Comparison of ENCODE assay signal across 9 cellular contexts in the genomic region with DNA sequence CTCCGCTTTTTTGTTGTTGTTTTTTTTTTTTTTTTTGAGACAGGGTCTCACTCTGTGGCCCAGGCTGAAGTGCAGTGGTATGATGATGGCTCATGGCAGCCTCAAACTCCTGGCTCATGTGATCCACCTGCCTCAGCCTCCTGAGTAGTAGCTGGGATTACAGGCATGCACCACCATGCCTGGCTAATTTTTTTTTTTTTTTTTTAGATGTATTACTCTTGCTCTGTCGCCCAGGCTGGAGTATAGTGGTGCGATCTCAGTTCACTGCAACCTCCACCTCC. TPM values are rescaled to one million over a fixed set of nuclear protein-coding genes. Genes with fewer than 3 reads are reported as not detected.
DNase-seq lines count a peak whose midpoint lies in the region; ATAC-seq and TF ChIP-seq lines count a peak whose summit lies in the region.
"Not testable (repeated sequence)": the region's sequence is repeated elsewhere in the genome, so short reads cannot be mapped to it uniquely, and the experiment has no call there.
"Had no signal": no experiment of that assay in that cellular context is flagged by ENCODE, and none has a peak within 500 bp of the region (broad histone marks: within the 10 kb centered on the region; RNA-seq: fewer than 3 reads in every experiment).

No MANE protein-coding gene starts in this region.

- not testable (repeated sequence) for DNase-seq in A673 (ENCODE audit: low spot score); activated CD4-positive, alpha-beta memory T cell treated with anti-CD3 and anti-CD28 coated beads for 36 hours; breast epithelium (ENCODE audit: low spot score in 2 of 2); foreskin keratinocyte; mesenchymal stem cell; progenitor cell of endocrine pancreas (ENCODE audit: low spot score, unreplicated experiment); transverse colon

- H3K9me3 ChIP-seq in A673 (ENCODE audit: low read depth, low read length, poor library complexity, severe bottlenecking); HUES6 (ENCODE audit: control insufficient read depth, insufficient read depth, low read depth, low read length); breast epithelium; mesenchymal stem cell (ENCODE audit: control insufficient read depth, low read length); transverse colon: not testable (repeated sequence)

- H3K27ac ChIP-seq in A673 (ENCODE audit: low read depth, low read length, poor library complexity, severe bottlenecking) (peak overlapping the region; percentile 86), HUES6 (ENCODE audit: low read depth, low read length) (peak overlapping the region; percentile 95; the same call in 1 of the 2 replicates), breast epithelium (peak overlapping the region; percentile 93), foreskin keratinocyte (peak overlapping the region; percentile 59), mesenchymal stem cell (ENCODE audit: low read length, poor library complexity, severe bottlenecking) (peak overlapping the region; percentile 71), transverse colon (peak overlapping the region; percentile 59 to 74 (median 64))

- peak overlapping the region; percentile 71 for H3K27ac Mint-ChIP-seq in activated CD4-positive, alpha-beta memory T cell treated with anti-CD3 and anti-CD28 coated beads for 36 hours
- H3K27ac Mint-ChIP-seq in progenitor cell of endocrine pancreas: peak overlapping the region; percentile 52

- peak overlapping the region; percentile 88 for H2AK5ac ChIP-seq in mesenchymal stem cell (ENCODE audit: low read length, severe bottlenecking)

- peaks cover 14% of the 10 kb centered on the region for H3K79me1 ChIP-seq in mesenchymal stem cell (replicated peaks; ENCODE audit: low read length, poor library complexity, severe bottlenecking)

- peak overlapping the region; percentile 13 to 73 for H3K4ac ChIP-seq in mesenchymal stem cell (ENCODE audit: low read depth in 1 of 2, low read length in 2 of 2)

- H3K4me3 ChIP-seq in A673 (ENCODE audit: low read depth, low read length, poor library complexity, severe bottlenecking); HUES6 (ENCODE audit: low read depth, low read length); breast epithelium; mesenchymal stem cell (ENCODE audit: insufficient read depth in 1 of 2, low read depth in 1 of 2, low read length in 2 of 2); transverse colon: not testable (repeated sequence)

- peak overlapping the region in 1 of 2 experiments; percentile 52 for H3K18ac ChIP-seq in mesenchymal stem cell (ENCODE audit: low read depth in 1 of 2, low read length in 2 of 2)

- not testable (repeated sequence) for H2BK12ac ChIP-seq in mesenchymal stem cell (ENCODE audit: low read length in 2 of 2)

- BruUV-seq in A673 (replicated peaks; lab: Mats Ljungman, UMichigan): not testable (repeated sequence)

- not testable (repeated sequence) for H3K4me3 Mint-ChIP-seq in activated CD4-positive, alpha-beta memory T cell treated with anti-CD3 and anti-CD28 coated beads for 36 hours; progenitor cell of endocrine pancreas (ENCODE audit: low read depth)

- peak overlapping the region; percentile 22 for H2BK120ac ChIP-seq in mesenchymal stem cell (ENCODE audit: low read depth, low read length)

- peaks cover 23% of the 10 kb centered on the region for H3K4me1 ChIP-seq in A673 (ENCODE audit: insufficient read depth, low read length, poor library complexity, severe bottlenecking)
- peaks cover 20% of the 10 kb centered on the region for H3K4me1 ChIP-seq in HUES6 (ENCODE audit: control insufficient read depth, insufficient read depth, low read length)
- H3K4me1 ChIP-seq in breast epithelium; mesenchymal stem cell (ENCODE audit: control insufficient read depth, insufficient read depth, low read depth, low read length): not testable (repeated sequence)
- H3K4me1 ChIP-seq in foreskin keratinocyte: peaks cover 21% of the 10 kb centered on the region
- peaks cover 4 to 22% (median 15%) of the 10 kb centered on the region in 4 donors for H3K4me1 ChIP-seq in transverse colon

- H3K9me3 Mint-ChIP-seq in activated CD4-positive, alpha-beta memory T cell treated with anti-CD3 and anti-CD28 coated beads for 36 hours; progenitor cell of endocrine pancreas (ENCODE audit: low read depth): not testable (repeated sequence)

- not testable (repeated sequence) for H3K36me3 ChIP-seq in A673 (ENCODE audit: insufficient read depth, low read length, poor library complexity, severe bottlenecking); breast epithelium; mesenchymal stem cell (ENCODE audit: control insufficient read depth in 1 of 2, insufficient read depth in 2 of 2, low read depth in 1 of 2, low read length in 2 of 2); transverse colon
- peaks cover 16% of the 10 kb centered on the region for H3K36me3 ChIP-seq in HUES6 (ENCODE audit: control insufficient read depth, insufficient read depth, low read length)

- not testable (repeated sequence) for TF ChIP-seq POLR2A in breast epithelium (IDR thresholded peaks at IDR 0.05); transverse colon (IDR thresholded peaks at IDR 0.05)

- H4K8ac ChIP-seq in mesenchymal stem cell (ENCODE audit: low read length): not testable (repeated sequence)

- CTCF ChIA-PET in A673 (lab: Charles Lee); activated CD4-positive, alpha-beta memory T cell treated with anti-CD3 and anti-CD28 coated beads for 36 hours (lab: Charles Lee): not testable (repeated sequence)

- H3K14ac ChIP-seq in mesenchymal stem cell (ENCODE audit: low read length in 2 of 2): not testable (repeated sequence)

- 92% methylated on average over 3 of the region's 3 CpGs for WGBS in mesenchymal stem cell
- 93 to 95% methylated on average over 3 of the region's 3 CpGs for WGBS in transverse colon (ENCODE audit: low coverage in 1 of 2), 2 donors

- H3K23ac ChIP-seq in mesenchymal stem cell (ENCODE audit: low read length in 2 of 2): not testable (repeated sequence)

- H2BK5ac ChIP-seq in mesenchymal stem cell (ENCODE audit: low read depth, low read length, poor library complexity, severe bottlenecking): peak overlapping the region; percentile 90

- not testable (repeated sequence) for H3K27me3 ChIP-seq in A673 (replicated peaks; ENCODE audit: insufficient read depth, low read depth, low read length, poor library complexity); HUES6 (ENCODE audit: control insufficient read depth, insufficient read depth, low read length); breast epithelium; foreskin keratinocyte; mesenchymal stem cell (ENCODE audit: control insufficient read depth in 1 of 2, insufficient read depth in 1 of 2, low read length in 2 of 2); transverse colon

- not testable (repeated sequence) for H3K27me3 Mint-ChIP-seq in activated CD4-positive, alpha-beta memory T cell treated with anti-CD3 and anti-CD28 coated beads for 36 hours; progenitor cell of endocrine pancreas

- ATAC-seq in foreskin keratinocyte: not testable (repeated sequence)

- H3K36me3 Mint-ChIP-seq in activated CD4-positive, alpha-beta memory T cell treated with anti-CD3 and anti-CD28 coated beads for 36 hours: peaks cover 12% of the 10 kb centered on the region
- not testable (repeated sequence) for H3K36me3 Mint-ChIP-seq in progenitor cell of endocrine pancreas (ENCODE audit: insufficient read depth)

- not testable (repeated sequence) for H2AFZ ChIP-seq in mesenchymal stem cell (ENCODE audit: low read depth, low read length)

- H4K91ac ChIP-seq in mesenchymal stem cell (ENCODE audit: low read length): not testable (repeated sequence)

- not testable (repeated sequence) for H3K4me2 ChIP-seq in mesenchymal stem cell (ENCODE audit: low read length, poor library complexity, severe bottlenecking)

- in situ Hi-C loops in transverse colon (cut with MboI; ENCODE audit: low pct_ligation_motif_present in 1 of 4, low pct_unique_long_range_greater_than_20kb in 1 of 4, low sequenced_read_pairs in 3 of 4): not testable (repeated sequence)

- TF ChIP-seq CTCF in A673 (conservative IDR thresholded peaks at IDR 0.05; ENCODE audit: low read depth, low read length); breast epithelium (IDR thresholded peaks at IDR 0.05); foreskin keratinocyte (conservative IDR thresholded peaks at IDR 0.05); progenitor cell of endocrine pancreas (IDR thresholded peaks at IDR 0.05; ENCODE audit: unreplicated experiment); transverse colon (IDR thresholded peaks at IDR 0.05): not testable (repeated sequence)

- H3K9ac ChIP-seq in HUES6 (ENCODE audit: low read length) (peak overlapping the region; percentile 74), mesenchymal stem cell (ENCODE audit: low read length) (peak overlapping the region; percentile 78)

- intact Hi-C loops in A673 (cut with micrococcal nuclease; ENCODE audit: unreplicated experiment); activated CD4-positive, alpha-beta memory T cell treated with anti-CD3 and anti-CD28 coated beads for 36 hours (cut with micrococcal nuclease); breast epithelium (cut with DNase I; ENCODE audit: low total_unique reads); transverse colon (cut with DNase I; ENCODE audit: low total_unique reads): not testable (repeated sequence)

- POLR2A ChIA-PET in A673 (lab: Charles Lee; ENCODE audit: low non-redundant PET): not testable (repeated sequence)
- POLR2A ChIA-PET in activated CD4-positive, alpha-beta memory T cell treated with anti-CD3 and anti-CD28 coated beads for 36 hours (lab: Charles Lee): interaction anchor here (0.6 to 2.8 kb wide), 5 partner anchors 26 to 92 kb away, joined by 3 to 15 read pairs (median 5); partner anchors contain the start of genes GOLPH3L and MCL1

- TF ChIP-seq EP300 in transverse colon (IDR thresholded peaks at IDR 0.05; ENCODE audit: low read depth): not testable (repeated sequence)

- not testable (repeated sequence) for H2BK15ac ChIP-seq in mesenchymal stem cell (ENCODE audit: low read depth, poor library complexity, severe bottlenecking)

- H3K4me1 Mint-ChIP-seq in activated CD4-positive, alpha-beta memory T cell treated with anti-CD3 and anti-CD28 coated beads for 36 hours (ENCODE audit: low read depth): peaks cover 22% of the 10 kb centered on the region
- H3K4me1 Mint-ChIP-seq in progenitor cell of endocrine pancreas (ENCODE audit: low read depth): peaks cover 10% of the 10 kb centered on the region

RNA-seq across cellular contexts. Expression of gene ENSA, which starts 24.0 kb away (rescaled TPM):
- total RNA-seq in A673 (2021): 222 and 237 TPM in 2 replicates
- 100 to 1,000 TPM; 212 to 219 TPM for total RNA-seq in activated CD4-positive, alpha-beta memory T cell treated with anti-CD3 and anti-CD28 coated beads for 36 hours
- 100 to 1,000 TPM; 187 to 273 (median 194) TPM for total RNA-seq in breast epithelium
- total RNA-seq in foreskin keratinocyte: 123 and 144 TPM in 2 replicates
- 159 and 211 TPM in 2 replicates for polyA plus RNA-seq in foreskin keratinocyte
- 71.3 TPM for polyA plus RNA-seq in mesenchymal stem cell (2013, experiment 1 of 2)
- polyA plus RNA-seq in mesenchymal stem cell (2013, experiment 2 of 2): 71.6 TPM
- 164 and 169 TPM in 2 replicates for total RNA-seq in progenitor cell of endocrine pancreas
- 100 to 1,000 TPM; 111 to 174 (median 158) TPM for total RNA-seq in transverse colon

RNA-seq across cellular contexts. Expression of gene MCL1, which starts 26.0 kb away (rescaled TPM):
- total RNA-seq in A673 (2021) (123 and 163 TPM in 2 replicates), breast epithelium (100 to 1,000 TPM; 257 to 535 (median 333) TPM), foreskin keratinocyte (180 and 202 TPM in 2 replicates), progenitor cell of endocrine pancreas (204 and 212 TPM in 2 replicates), transverse colon (100 to 1,000 TPM; 176 to 395 (median 269) TPM)
- total RNA-seq in activated CD4-positive, alpha-beta memory T cell treated with anti-CD3 and anti-CD28 coated beads for 36 hours: 100 to 1,000 TPM; 280 to 288 TPM
- 81.0 and 98.8 TPM in 2 replicates for polyA plus RNA-seq in foreskin keratinocyte
- 229 TPM for polyA plus RNA-seq in mesenchymal stem cell (2013, experiment 1 of 2)
- 224 TPM for polyA plus RNA-seq in mesenchymal stem cell (2013, experiment 2 of 2)

RNA-seq across cellular contexts. Expression of gene ADAMTSL4, which starts 56.2 kb away (rescaled TPM):
- 0.31 TPM in 1 of 2 replicates, not detected in the other for total RNA-seq in A673 (2021)
- 1 to 10 TPM; 1.1 TPM for total RNA-seq in activated CD4-positive, alpha-beta memory T cell treated with anti-CD3 and anti-CD28 coated beads for 36 hours
- 10 to 100 TPM; 11.3 to 31.8 (median 30.2) TPM for total RNA-seq in breast epithelium
- 0.65 and 1.6 TPM in 2 replicates for total RNA-seq in foreskin keratinocyte
- 1.3 and 2.1 TPM in 2 replicates for polyA plus RNA-seq in foreskin keratinocyte
- polyA plus RNA-seq in mesenchymal stem cell (2013, experiment 1 of 2): 15.0 TPM
- 14.4 TPM for polyA plus RNA-seq in mesenchymal stem cell (2013, experiment 2 of 2)
- 5.5 and 6.9 TPM in 2 replicates for total RNA-seq in progenitor cell of endocrine pancreas
- total RNA-seq in transverse colon: 10 to 100 TPM in 3 of 4 donors, 1 to 10 TPM in 1; 7.2 to 26.2 (median 16.3) TPM
- total RNA-seq: Daoy had no signal
